ENCODE assay signal across 12 cellular contexts in genomic region chr1:203153989-203154821, GRCh38. TPM values are rescaled to one million over a fixed set of nuclear protein-coding genes. Genes with fewer than 3 reads are reported as not detected.
DNase-seq lines count a peak whose midpoint lies in the region; ATAC-seq and TF ChIP-seq lines count a peak whose summit lies in the region.
"Had no signal": no experiment of that assay in that cellular context is flagged by ENCODE, and none has a peak within 500 bp of the region (broad histone marks: within the 10 kb centered on the region; RNA-seq: fewer than 3 reads in every experiment).

No MANE protein-coding gene starts in this region.

- in situ Hi-C loops in GM23248 (cut with MboI) = no loop called here
- in situ Hi-C loops in gastrocnemius medialis (cut with MboI; ENCODE audit: low sequenced_read_pairs in 4 of 4) = no loop called here

- H3K9me3 Mint-ChIP-seq in activated CD8-positive, alpha-beta T cell treated with anti-CD3 and anti-CD28 coated beads for 36 hours = no peaks in the 10 kb centered on the region
- peaks cover 9% of the 10 kb centered on the region; the same call in 1 of the 3 replicates for H3K9me3 Mint-ChIP-seq in GM23338
- H3K9me3 Mint-ChIP-seq: activated T-helper 1 cell treated with anti-CD3 and anti-CD28 coated beads, Interleukin-12 subunit alpha, Interleukin-12 subunit beta, Interleukin-2, Interleukin-4 antibody, amounts not matched to agents 30 ng/mL and 10 ng/mL and 1 ng/mL, durations not matched to agents 14 hours and 24 hours and 36 hours had no signal

- H3K4me3 Mint-ChIP-seq in activated CD8-positive, alpha-beta T cell treated with anti-CD3 and anti-CD28 coated beads for 36 hours = no peak overlapping the region
- no peak overlapping the region for H3K4me3 Mint-ChIP-seq in GM23338
- H3K4me3 Mint-ChIP-seq: activated T-helper 1 cell treated with anti-CD3 and anti-CD28 coated beads, Interleukin-12 subunit alpha, Interleukin-12 subunit beta, Interleukin-2, Interleukin-4 antibody, amounts not matched to agents 30 ng/mL and 10 ng/mL and 1 ng/mL, durations not matched to agents 14 hours and 24 hours and 36 hours; stimulated activated naive B cell treated with anti-CD40 and anti-IgM and Interleukin-4, amounts not matched to agents 10 μg/mL and 1 μg/mL and 100 μg/mL, for 72 hours had no signal

- no peaks in the 10 kb centered on the region for H3K9me2 ChIP-seq in GM23248 (ENCODE audit: insufficient read depth)
- no peaks in the 10 kb centered on the region for H3K9me2 ChIP-seq in GM23338 (ENCODE audit: insufficient read depth)

- H3K79me2 ChIP-seq in GM23248 (ENCODE audit: insufficient read depth) = no peaks in the 10 kb centered on the region
- no peaks in the 10 kb centered on the region for H3K79me2 ChIP-seq in parathyroid adenoma
- no peaks in the 10 kb centered on the region for H3K79me2 ChIP-seq in GM23338 (replicated peaks; ENCODE audit: insufficient read depth)

- H3K4me2 ChIP-seq in GM23248 (ENCODE audit: unreplicated experiment) (peak overlapping the region; percentile 40), parathyroid adenoma (ENCODE audit: low read length) (peak overlapping the region; percentile 49), GM23338 (no peak overlapping the region)

- H3K9me3 ChIP-seq in GM23248 (ENCODE audit: low read depth) (no peaks in the 10 kb centered on the region), parathyroid adenoma (ENCODE audit: control insufficient read depth, low read length) (no peaks in the 10 kb centered on the region), gastrocnemius medialis (no peaks in the 10 kb centered on the region)
- H3K9me3 ChIP-seq: colonic mucosa had no signal

- H4K20me1 ChIP-seq in GM23248 (ENCODE audit: insufficient read depth) (no peaks in the 10 kb centered on the region), GM23338 (replicated peaks; ENCODE audit: insufficient read depth) (no peaks in the 10 kb centered on the region)

- no peak for ATAC-seq in activated CD8-positive, alpha-beta T cell treated with anti-CD3 and anti-CD28 coated beads for 36 hours
- ATAC-seq in GM23338 = no peak
- ATAC-seq in gastrocnemius medialis = no peak
- ATAC-seq: stimulated activated naive B cell treated with anti-CD40 and anti-IgM and Interleukin-4, amounts not matched to agents 10 μg/mL and 1 μg/mL and 100 μg/mL, for 72 hours had no signal

- intact Hi-C loops in activated CD8-positive, alpha-beta T cell treated with anti-CD3 and anti-CD28 coated beads for 36 hours (cut with micrococcal nuclease) = no loop called here
- intact Hi-C loops in gastrocnemius medialis (cut with DNase I; ENCODE audit: low total_unique reads) = no loop called here

- TF ChIP-seq CTCF in parathyroid adenoma (IDR thresholded peaks at IDR 0.05) (no peak), GM23338 (conservative IDR thresholded peaks at IDR 0.05; ENCODE audit: low read depth in 2 of 2) (no peak), gastrocnemius medialis (IDR thresholded peaks at IDR 0.05 in 4 of 5, conservative IDR thresholded peaks at IDR 0.05 in 1 of 5) (no peak)
- no peak for TF ChIP-seq CTCF in activated CD8-positive, alpha-beta T cell treated with anti-CD3 and anti-CD28 coated beads for 36 hours (IDR thresholded peaks at IDR 0.05)

- H3K27me3 ChIP-seq in GM23248 (replicated peaks; ENCODE audit: insufficient read depth) = no peaks in the 10 kb centered on the region
- no peaks in the 10 kb centered on the region for H3K27me3 ChIP-seq in parathyroid adenoma (ENCODE audit: control insufficient read depth, insufficient read depth, low read length)
- no peaks in the 10 kb centered on the region for H3K27me3 ChIP-seq in GM23338 (ENCODE audit: insufficient read depth)
- H3K27me3 ChIP-seq in gastrocnemius medialis = no peaks in the 10 kb centered on the region
- H3K27me3 ChIP-seq: colonic mucosa had no signal

- H3K27me3 Mint-ChIP-seq in activated CD8-positive, alpha-beta T cell treated with anti-CD3 and anti-CD28 coated beads for 36 hours = peaks cover 2% of the 10 kb centered on the region
- peaks cover 10% of the 10 kb centered on the region for H3K27me3 Mint-ChIP-seq in GM23338 (ENCODE audit: insufficient read depth, low read depth, poor library complexity)
- H3K27me3 Mint-ChIP-seq: stimulated activated naive B cell treated with anti-CD40 and anti-IgM and Interleukin-4, amounts not matched to agents 10 μg/mL and 1 μg/mL and 100 μg/mL, for 72 hours had no signal

- H3K36me3 ChIP-seq in GM23248 (ENCODE audit: low read depth) (no peaks in the 10 kb centered on the region), parathyroid adenoma (ENCODE audit: control insufficient read depth, insufficient read depth, low read length) (no peaks in the 10 kb centered on the region), GM23338 (ENCODE audit: insufficient read depth) (no peaks in the 10 kb centered on the region), gastrocnemius medialis (no peaks in the 10 kb centered on the region)
- H3K36me3 ChIP-seq: colonic mucosa had no signal

- peaks cover 28% of the 10 kb centered on the region for H3K4me1 ChIP-seq in GM23248 (ENCODE audit: insufficient read depth)
- H3K4me1 ChIP-seq in parathyroid adenoma = peaks cover 62% of the 10 kb centered on the region
- H3K4me1 ChIP-seq in GM23338 (ENCODE audit: insufficient read depth) = peaks cover 27% of the 10 kb centered on the region
- no peaks in the 10 kb centered on the region for H3K4me1 ChIP-seq in gastrocnemius medialis
- H3K4me1 ChIP-seq: colonic mucosa had no signal

- H3K4me1 Mint-ChIP-seq in activated CD8-positive, alpha-beta T cell treated with anti-CD3 and anti-CD28 coated beads for 36 hours (ENCODE audit: low read depth) = no peaks in the 10 kb centered on the region
- peaks cover 49% of the 10 kb centered on the region for H3K4me1 Mint-ChIP-seq in GM23338

- CTCF ChIA-PET in activated CD8-positive, alpha-beta T cell treated with anti-CD3 and anti-CD28 coated beads for 36 hours (lab: Charles Lee) = no interaction called here

- H3F3A ChIP-seq in GM23248 (ENCODE audit: insufficient read depth) (peaks cover 19% of the 10 kb centered on the region), GM23338 (replicated peaks; ENCODE audit: low read depth) (no peaks in the 10 kb centered on the region)

- peak overlapping the region; percentile 15; the same call in 1 of the 2 replicates for H3K4me3 ChIP-seq in GM23248
- H3K4me3 ChIP-seq in parathyroid adenoma (ENCODE audit: low read depth, low read length) = no peak overlapping the region
- H3K4me3 ChIP-seq in GM23338 = no peak overlapping the region
- H3K4me3 ChIP-seq in gastrocnemius medialis = no peak overlapping the region
- H3K4me3 ChIP-seq: colonic mucosa had no signal

- H3K9ac ChIP-seq in GM23248 (peak overlapping the region; percentile 39), parathyroid adenoma (no peak overlapping the region)

- POLR2A ChIA-PET in activated CD8-positive, alpha-beta T cell treated with anti-CD3 and anti-CD28 coated beads for 36 hours (lab: Charles Lee) = no interaction called here

- WGBS in GM23248 (ENCODE audit: low coverage in 1 of 2, low lambda C conversion rate in 2 of 2, missing lambda C conversion rate in 2 of 2), 2 experiments = 37 to 41% methylated on average over 13 of the region's 13 CpGs

- H3K27ac Mint-ChIP-seq in activated CD8-positive, alpha-beta T cell treated with anti-CD3 and anti-CD28 coated beads for 36 hours = no peak overlapping the region
- no peak overlapping the region for H3K27ac Mint-ChIP-seq in GM23338
- H3K27ac Mint-ChIP-seq: activated T-helper 1 cell treated with anti-CD3 and anti-CD28 coated beads, Interleukin-12 subunit alpha, Interleukin-12 subunit beta, Interleukin-2, Interleukin-4 antibody, amounts not matched to agents 30 ng/mL and 10 ng/mL and 1 ng/mL, durations not matched to agents 14 hours and 24 hours and 36 hours; stimulated activated naive B cell treated with anti-CD40 and anti-IgM and Interleukin-4, amounts not matched to agents 10 μg/mL and 1 μg/mL and 100 μg/mL, for 72 hours had no signal

- H3K27ac ChIP-seq in GM23248 (peak overlapping the region; percentile 75), epithelial cell of prostate (peak overlapping the region; percentile 35), parathyroid adenoma (peak overlapping the region; percentile 98), GM23338 (ENCODE audit: low read depth) (no peak overlapping the region), gastrocnemius medialis (no peak overlapping the region)
- H3K27ac ChIP-seq: colonic mucosa had no signal

- peak; percentile 87 for DNase-seq in GM23248
- DNase-seq in RPMI7951 (ENCODE audit: low read depth) = peak; percentile 94
- peak; percentile 37 for DNase-seq in epithelial cell of prostate (ENCODE audit: low read depth, low spot score)
- DNase-seq in activated CD8-positive, alpha-beta T cell treated with anti-CD3 and anti-CD28 coated beads for 36 hours = no peak
- no peak for DNase-seq in GM23338 (ENCODE audit: low spot score)
- DNase-seq in gastrocnemius medialis = no peak
- DNase-seq in stimulated activated CD4-positive, alpha-beta T cell treated with anti-CD3 and anti-CD28 coated beads, Interleukin-15, amount 100 ng/mL, for 24 hours = no peak
- DNase-seq: colonic mucosa; DMS79; stimulated activated naive B cell treated with anti-CD40 and anti-IgM and Interleukin-4, amounts not matched to agents 10 μg/mL and 1 μg/mL and 100 μg/mL, for 72 hours had no signal

- H2AFZ ChIP-seq in GM23248 (peak overlapping the region; percentile 50), parathyroid adenoma (peak overlapping the region; percentile 50), GM23338 (no peak overlapping the region)

- TF ChIP-seq POLR2A in gastrocnemius medialis (IDR thresholded peaks at IDR 0.05) = no peak

- H3K36me3 Mint-ChIP-seq in activated CD8-positive, alpha-beta T cell treated with anti-CD3 and anti-CD28 coated beads for 36 hours (ENCODE audit: low read depth) = no peaks in the 10 kb centered on the region
- H3K36me3 Mint-ChIP-seq in GM23338 (ENCODE audit: low read depth) = peaks cover 2% of the 10 kb centered on the region; the same call in 1 of the 3 replicates

RNA-seq across cellular contexts. Expression of gene MYBPH, which starts 21.4 kb away (rescaled TPM):
- 0.11 and 1.4 TPM in 2 replicates for total RNA-seq in GM23248 (2014; rRNA removed; shearing (Covaris generic))
- polyA plus RNA-seq in GM23248 (2016; fragmentation: Nextera tagmentation; extraction: Ambion mirVana) (0.34 and 0.89 TPM in 2 replicates), GM23338 (2016; fragmentation: Nextera tagmentation; extraction: Ambion mirVana) (not detected in 2 replicates)
- 0.48 and 1.4 TPM in 2 replicates for total RNA-seq in RPMI7951 (2014; rRNA removed; shearing (Covaris generic))
- not detected for total RNA-seq in activated CD8-positive, alpha-beta T cell treated with anti-CD3 and anti-CD28 coated beads for 36 hours
- total RNA-seq in GM23338 (2014; rRNA removed; shearing (Covaris generic)) = not detected in 2 replicates
- total RNA-seq in gastrocnemius medialis = 100 to 1,000 TPM in 1 of 4 donors, 10 to 100 TPM in 2, 1 to 10 TPM in 1; 7.4 to 260 (median 45.5) TPM
- total RNA-seq: activated T-helper 1 cell treated with anti-CD3 and anti-CD28 coated beads, Interleukin-12 subunit alpha, Interleukin-12 subunit beta, Interleukin-2, Interleukin-4 antibody, amounts not matched to agents 30 ng/mL and 10 ng/mL and 1 ng/mL, durations not matched to agents 14 hours and 24 hours and 36 hours; colonic mucosa had no signal

RNA-seq across cellular contexts. Expression of gene ADORA1, which starts 26.7 kb away (rescaled TPM):
- 0.89 and 5.8 TPM in 2 replicates for total RNA-seq in GM23248 (2014; rRNA removed; shearing (Covaris generic))
- polyA plus RNA-seq in GM23248 (2016; fragmentation: Nextera tagmentation; extraction: Ambion mirVana) (2.2 and 3.3 TPM in 2 replicates), GM23338 (2016; fragmentation: Nextera tagmentation; extraction: Ambion mirVana) (0.63 and 1.5 TPM in 2 replicates)
- total RNA-seq in RPMI7951 (2014; rRNA removed; shearing (Covaris generic)) = 15.0 and 16.6 TPM in 2 replicates
- total RNA-seq in activated CD8-positive, alpha-beta T cell treated with anti-CD3 and anti-CD28 coated beads for 36 hours = not detected
- total RNA-seq in GM23338 (2014; rRNA removed; shearing (Covaris generic)) = 1.8 and 3.8 TPM in 2 replicates
- total RNA-seq in gastrocnemius medialis = 1 to 10 TPM in 2 of 4 donors, under 1 TPM in 2; 0.25 to 5.6 (median 1.7) TPM
- total RNA-seq: activated T-helper 1 cell treated with anti-CD3 and anti-CD28 coated beads, Interleukin-12 subunit alpha, Interleukin-12 subunit beta, Interleukin-2, Interleukin-4 antibody, amounts not matched to agents 30 ng/mL and 10 ng/mL and 1 ng/mL, durations not matched to agents 14 hours and 24 hours and 36 hours had no signal

RNA-seq across cellular contexts. Expression of gene CHI3L1, which starts 32.3 kb away (rescaled TPM):
- total RNA-seq in GM23248 (2014; rRNA removed; shearing (Covaris generic)) = 0.22 and 0.63 TPM in 2 replicates
- polyA plus RNA-seq in GM23248 (2016; fragmentation: Nextera tagmentation; extraction: Ambion mirVana) (0.23 TPM in 1 of 2 replicates, not detected in the other), GM23338 (2016; fragmentation: Nextera tagmentation; extraction: Ambion mirVana) (not detected in 2 replicates)
- total RNA-seq in RPMI7951 (2014; rRNA removed; shearing (Covaris generic)) = not detected in 2 replicates
- not detected for total RNA-seq in activated CD8-positive, alpha-beta T cell treated with anti-CD3 and anti-CD28 coated beads for 36 hours
- 0.76 TPM in 1 of 2 replicates, not detected in the other for total RNA-seq in GM23338 (2014; rRNA removed; shearing (Covaris generic))
- 10 to 100 TPM in 2 of 4 donors, 1 to 10 TPM in 2; 4.0 to 19.7 (median 9.9) TPM for total RNA-seq in gastrocnemius medialis
- total RNA-seq: activated T-helper 1 cell treated with anti-CD3 and anti-CD28 coated beads, Interleukin-12 subunit alpha, Interleukin-12 subunit beta, Interleukin-2, Interleukin-4 antibody, amounts not matched to agents 30 ng/mL and 10 ng/mL and 1 ng/mL, durations not matched to agents 14 hours and 24 hours and 36 hours had no signal

Comparison
In these comparisons a context has a peak if more than half of its experiments do, and no peak if none do; other contexts are left out.
1. DNase-seq: peak in GM23248 (single experiment), RPMI7951 (single experiment) and epithelial cell of prostate (single experiment); none in activated CD8-positive, alpha-beta T cell treated with anti-CD3 and anti-CD28 coated beads for 36 hours (single experiment), GM23338 (single experiment), gastrocnemius medialis (0 of 2) and stimulated activated CD4-positive, alpha-beta T cell treated with anti-CD3 and anti-CD28 coated beads, Interleukin-15, amount 100 ng/mL, for 24 hours (single experiment).
2. H3K27ac ChIP-seq: peak in GM23248 (single experiment), epithelial cell of prostate (single experiment) and parathyroid adenoma (single experiment); none in GM23338 (single experiment) and gastrocnemius medialis (0 of 4).